ENCODE assay signal across 34 cellular contexts in genomic region chr3:89877230-89877629, GRCh38.
"Had no signal": no experiment of that assay in that cellular context is flagged by ENCODE, and none has a peak within 500 bp of the region (broad histone marks: within the 10 kb centered on the region; RNA-seq: fewer than 3 reads in every experiment).

No MANE protein-coding gene starts in this region.

- H3K9me3 ChIP-seq: ascending aorta had no signal

- H3K27me3 ChIP-seq: ascending aorta had no signal

- H3K36me3 ChIP-seq: ascending aorta had no signal

- H3K27ac ChIP-seq: ascending aorta, VCaP had no signal

- H3K36me3 Mint-ChIP-seq: activated CD4-positive, alpha-beta memory T cell treated with anti-CD3 and anti-CD28 coated beads for 36 hours; activated naive CD4-positive, alpha-beta T cell treated with anti-CD3 and anti-CD28 coated beads, Interleukin-2, amount 10 ng/mL, durations not matched to agents 7 days and 5 days; activated naive CD8-positive, alpha-beta T cell; activated naive CD8-positive, alpha-beta T cell treated with anti-CD3 and anti-CD28 coated beads, Interleukin-2, amount 10 ng/mL, durations not matched to agents 7 days and 5 days; brain had no signal

- ATAC-seq: activated CD8-positive, alpha-beta T cell treated with anti-CD3 and anti-CD28 coated beads for 36 hours; activated naive CD8-positive, alpha-beta T cell treated with anti-CD3 and anti-CD28 coated beads, Interleukin-2, amount 50 U/mL, for 24 hours had no signal

- H3K4me3 Mint-ChIP-seq: activated B cell treated with CpG ODN at 0.5 μM for 24 hours; activated CD4-positive, alpha-beta memory T cell treated with anti-CD3 and anti-CD28 coated beads for 36 hours; activated CD4-positive, alpha-beta T cell treated with anti-CD3 and anti-CD28 coated beads, Interleukin-2, amount 10 ng/mL, durations not matched to agents 24 days and 14 days; activated CD8-positive, alpha-beta T cell treated with anti-CD3 and anti-CD28 coated beads for 36 hours; activated naive CD4-positive, alpha-beta T cell treated with anti-CD3 and anti-CD28 coated beads, Interleukin-2, amount 10 ng/mL, durations not matched to agents 7 days and 5 days; activated naive CD4-positive, alpha-beta T cell treated with anti-CD3 and anti-CD28 coated beads, Interleukin-2, amount 50 U/mL, for 24 hours; activated naive CD8-positive, alpha-beta T cell; activated naive CD8-positive, alpha-beta T cell treated with anti-CD3 and anti-CD28 coated beads, Interleukin-2, amount 10 ng/mL, durations not matched to agents 7 days and 5 days; activated naive CD8-positive, alpha-beta T cell treated with anti-CD3 and anti-CD28 coated beads, Interleukin-2, amount 50 U/mL, for 24 hours; activated T-cell treated with anti-CD3 and anti-CD28 coated beads, Interleukin-2, amount 50 U/mL, for 24 hours; brain; T-helper 1 cell treated with Interleukin-12 subunit alpha and Interleukin-12 subunit beta and Interleukin-4 antibody, amounts not matched to agents 30 μg/mL and 1 μg/mL, for 36 hours; T-helper 2 cell treated with Interferon-gamma antibody and Interleukin-4, amounts not matched to agents 5 μg/mL and 100 μg/mL, for 36 hours had no signal

- H3K4me1 ChIP-seq: ascending aorta had no signal

- H3K27me3 Mint-ChIP-seq: activated B cell treated with CpG ODN at 0.5 μM for 24 hours; activated CD4-positive, alpha-beta memory T cell treated with anti-CD3 and anti-CD28 coated beads for 36 hours; activated CD4-positive, alpha-beta T cell treated with anti-CD3 and anti-CD28 coated beads, Interleukin-2, amount 10 ng/mL, durations not matched to agents 24 days and 14 days; activated CD8-positive, alpha-beta T cell treated with anti-CD3 and anti-CD28 coated beads for 36 hours; activated naive CD4-positive, alpha-beta T cell treated with anti-CD3 and anti-CD28 coated beads, Interleukin-2, amount 10 ng/mL, durations not matched to agents 7 days and 5 days; activated naive CD4-positive, alpha-beta T cell treated with anti-CD3 and anti-CD28 coated beads, Interleukin-2, amount 50 U/mL, for 24 hours; activated naive CD8-positive, alpha-beta T cell; activated naive CD8-positive, alpha-beta T cell treated with anti-CD3 and anti-CD28 coated beads, Interleukin-2, amount 10 ng/mL, durations not matched to agents 7 days and 5 days; activated naive CD8-positive, alpha-beta T cell treated with anti-CD3 and anti-CD28 coated beads, Interleukin-2, amount 50 U/mL, for 24 hours; activated T-cell treated with anti-CD3 and anti-CD28 coated beads, Interleukin-2, amount 50 U/mL, for 24 hours; brain had no signal

- H3K4me1 Mint-ChIP-seq: activated B cell treated with CpG ODN at 0.5 μM for 24 hours; activated CD4-positive, alpha-beta T cell treated with anti-CD3 and anti-CD28 coated beads, Interleukin-2, amount 10 ng/mL, durations not matched to agents 24 days and 14 days; activated naive CD4-positive, alpha-beta T cell treated with anti-CD3 and anti-CD28 coated beads, Interleukin-2, amount 10 ng/mL, durations not matched to agents 7 days and 5 days; activated naive CD4-positive, alpha-beta T cell treated with anti-CD3 and anti-CD28 coated beads, Interleukin-2, amount 50 U/mL, for 24 hours; activated naive CD8-positive, alpha-beta T cell treated with anti-CD3 and anti-CD28 coated beads, Interleukin-2, amount 10 ng/mL, durations not matched to agents 7 days and 5 days; activated naive CD8-positive, alpha-beta T cell treated with anti-CD3 and anti-CD28 coated beads, Interleukin-2, amount 50 U/mL, for 24 hours; brain had no signal

- H3K27ac Mint-ChIP-seq: activated B cell treated with CpG ODN at 0.5 μM for 24 hours; activated CD4-positive, alpha-beta memory T cell treated with anti-CD3 and anti-CD28 coated beads for 36 hours; activated CD4-positive, alpha-beta T cell treated with anti-CD3 and anti-CD28 coated beads, Interleukin-2, amount 10 ng/mL, durations not matched to agents 24 days and 14 days; activated CD8-positive, alpha-beta T cell treated with anti-CD3 and anti-CD28 coated beads for 36 hours; activated naive CD4-positive, alpha-beta T cell treated with anti-CD3 and anti-CD28 coated beads, Interleukin-2, amount 10 ng/mL, durations not matched to agents 7 days and 5 days; activated naive CD4-positive, alpha-beta T cell treated with anti-CD3 and anti-CD28 coated beads, Interleukin-2, amount 50 U/mL, for 24 hours; activated naive CD8-positive, alpha-beta T cell; activated naive CD8-positive, alpha-beta T cell treated with anti-CD3 and anti-CD28 coated beads, Interleukin-2, amount 10 ng/mL, durations not matched to agents 7 days and 5 days; activated naive CD8-positive, alpha-beta T cell treated with anti-CD3 and anti-CD28 coated beads, Interleukin-2, amount 50 U/mL, for 24 hours; activated T-cell treated with anti-CD3 and anti-CD28 coated beads, Interleukin-2, amount 50 U/mL, for 24 hours; activated T-helper 2 cell treated with anti-CD3 and anti-CD28 coated beads, Interferon-gamma antibody, Interleukin-2, Interleukin-4, amounts not matched to agents 10 μg/mL and 5 μg/mL and 100 μg/mL, durations not matched to agents 14 hours and 24 hours and 36 hours; brain; T-helper 1 cell treated with Interleukin-12 subunit alpha and Interleukin-12 subunit beta and Interleukin-4 antibody, amounts not matched to agents 30 μg/mL and 1 μg/mL, for 36 hours; T-helper 2 cell treated with Interferon-gamma antibody and Interleukin-4, amounts not matched to agents 5 μg/mL and 100 μg/mL, for 36 hours had no signal

- FAIRE-seq: TTC549 had no signal

- H3K4me3 ChIP-seq: ascending aorta had no signal

- DNase-seq: activated B cell treated with CpG ODN at 0.5 μM for 24 hours; activated CD4-positive, alpha-beta memory T cell treated with anti-CD3 and anti-CD28 coated beads for 36 hours; activated CD4-positive, alpha-beta T cell treated with anti-CD3 and anti-CD28 coated beads for 4 hours; activated CD4-positive, alpha-beta T cell treated with anti-CD3 and anti-CD28 coated beads, Interleukin-2, amount 10 ng/mL, durations not matched to agents 24 days and 14 days; activated CD4-positive, alpha-beta T cell treated with anti-CD3 and anti-CD28 coated beads, Interleukin-2, amount 50 U/mL, for 1 hour; activated CD4-positive, alpha-beta T cell treated with anti-CD3 and anti-CD28 coated beads, Interleukin-2, amount 50 U/mL, for 4 hours; activated CD4-positive, CD25-positive, alpha-beta regulatory T cell treated with anti-CD3 and anti-CD28 coated beads, Interleukin-2, amount 50 U/mL, for 72 hours; activated CD8-positive, alpha-beta memory T cell treated with anti-CD3 and anti-CD28 coated beads, Interleukin-2, amount 50 U/mL, for 4 hours; activated CD8-positive, alpha-beta T cell treated with anti-CD3 and anti-CD28 coated beads for 36 hours; activated effector memory CD4-positive, alpha-beta T cell treated with Interleukin-2 at 50 U/mL for 16 hours; activated gamma-delta T cell; activated naive CD4-positive, alpha-beta T cell treated with anti-CD3 and anti-CD28 coated beads, Interleukin-2, amount 10 ng/mL, durations not matched to agents 7 days and 5 days; activated naive CD4-positive, alpha-beta T cell treated with Interleukin-2 at 50 U/mL for 16 hours; activated naive CD8-positive, alpha-beta T cell treated with anti-CD3 and anti-CD28 coated beads, Interleukin-2, amount 10 ng/mL, durations not matched to agents 7 days and 5 days; activated naive CD8-positive, alpha-beta T cell treated with anti-CD3 and anti-CD28 coated beads, Interleukin-2, amount 50 U/mL, for 24 hours; activated T-cell treated with anti-CD3 and anti-CD28 coated beads for 4 hours; activated T-cell treated with anti-CD3 and anti-CD28 coated beads, Interleukin-2, amount 50 U/mL, for 24 hours; activated T-cell treated with anti-CD3 and anti-CD28 coated beads, Interleukin-2, amount 50 U/mL, for 48 hours; amygdala; anterior cingulate cortex; central memory CD4-positive, alpha-beta T cell; SW 1271; T-helper 1 cell; T-helper 2 cell; T-helper 9 cell had no signal
